1 cellular context compared by ENCODE assay signal in the genomic region with DNA sequence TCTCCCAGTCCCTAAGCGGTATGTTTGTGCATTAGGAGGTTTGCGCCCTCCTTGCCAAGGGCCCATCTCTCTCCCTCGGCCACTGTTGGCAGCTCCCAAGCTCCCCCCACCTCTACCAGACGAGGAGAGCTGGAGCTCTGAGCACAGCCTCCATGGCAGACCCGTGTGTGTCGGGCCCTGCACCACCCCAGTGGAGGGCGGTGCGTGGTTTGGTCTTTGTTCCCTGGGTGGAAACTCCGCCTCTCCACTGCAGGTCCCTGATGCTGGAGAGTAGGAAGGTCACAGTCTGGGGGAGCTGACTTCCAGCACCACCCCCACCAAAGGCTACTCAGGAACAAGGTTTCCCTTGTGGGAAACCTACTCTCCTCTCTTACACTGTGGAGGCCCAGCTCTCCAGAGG.
TF ChIP-seq lines count a peak whose summit lies in the region.

No MANE protein-coding gene starts in this region.

TF ChIP-seq in GM23338, 12 proteins besides CTCF, POLR2A, EP300 and RAD21 (continued from another document):
- TF ChIP-seq, protein P1, sequence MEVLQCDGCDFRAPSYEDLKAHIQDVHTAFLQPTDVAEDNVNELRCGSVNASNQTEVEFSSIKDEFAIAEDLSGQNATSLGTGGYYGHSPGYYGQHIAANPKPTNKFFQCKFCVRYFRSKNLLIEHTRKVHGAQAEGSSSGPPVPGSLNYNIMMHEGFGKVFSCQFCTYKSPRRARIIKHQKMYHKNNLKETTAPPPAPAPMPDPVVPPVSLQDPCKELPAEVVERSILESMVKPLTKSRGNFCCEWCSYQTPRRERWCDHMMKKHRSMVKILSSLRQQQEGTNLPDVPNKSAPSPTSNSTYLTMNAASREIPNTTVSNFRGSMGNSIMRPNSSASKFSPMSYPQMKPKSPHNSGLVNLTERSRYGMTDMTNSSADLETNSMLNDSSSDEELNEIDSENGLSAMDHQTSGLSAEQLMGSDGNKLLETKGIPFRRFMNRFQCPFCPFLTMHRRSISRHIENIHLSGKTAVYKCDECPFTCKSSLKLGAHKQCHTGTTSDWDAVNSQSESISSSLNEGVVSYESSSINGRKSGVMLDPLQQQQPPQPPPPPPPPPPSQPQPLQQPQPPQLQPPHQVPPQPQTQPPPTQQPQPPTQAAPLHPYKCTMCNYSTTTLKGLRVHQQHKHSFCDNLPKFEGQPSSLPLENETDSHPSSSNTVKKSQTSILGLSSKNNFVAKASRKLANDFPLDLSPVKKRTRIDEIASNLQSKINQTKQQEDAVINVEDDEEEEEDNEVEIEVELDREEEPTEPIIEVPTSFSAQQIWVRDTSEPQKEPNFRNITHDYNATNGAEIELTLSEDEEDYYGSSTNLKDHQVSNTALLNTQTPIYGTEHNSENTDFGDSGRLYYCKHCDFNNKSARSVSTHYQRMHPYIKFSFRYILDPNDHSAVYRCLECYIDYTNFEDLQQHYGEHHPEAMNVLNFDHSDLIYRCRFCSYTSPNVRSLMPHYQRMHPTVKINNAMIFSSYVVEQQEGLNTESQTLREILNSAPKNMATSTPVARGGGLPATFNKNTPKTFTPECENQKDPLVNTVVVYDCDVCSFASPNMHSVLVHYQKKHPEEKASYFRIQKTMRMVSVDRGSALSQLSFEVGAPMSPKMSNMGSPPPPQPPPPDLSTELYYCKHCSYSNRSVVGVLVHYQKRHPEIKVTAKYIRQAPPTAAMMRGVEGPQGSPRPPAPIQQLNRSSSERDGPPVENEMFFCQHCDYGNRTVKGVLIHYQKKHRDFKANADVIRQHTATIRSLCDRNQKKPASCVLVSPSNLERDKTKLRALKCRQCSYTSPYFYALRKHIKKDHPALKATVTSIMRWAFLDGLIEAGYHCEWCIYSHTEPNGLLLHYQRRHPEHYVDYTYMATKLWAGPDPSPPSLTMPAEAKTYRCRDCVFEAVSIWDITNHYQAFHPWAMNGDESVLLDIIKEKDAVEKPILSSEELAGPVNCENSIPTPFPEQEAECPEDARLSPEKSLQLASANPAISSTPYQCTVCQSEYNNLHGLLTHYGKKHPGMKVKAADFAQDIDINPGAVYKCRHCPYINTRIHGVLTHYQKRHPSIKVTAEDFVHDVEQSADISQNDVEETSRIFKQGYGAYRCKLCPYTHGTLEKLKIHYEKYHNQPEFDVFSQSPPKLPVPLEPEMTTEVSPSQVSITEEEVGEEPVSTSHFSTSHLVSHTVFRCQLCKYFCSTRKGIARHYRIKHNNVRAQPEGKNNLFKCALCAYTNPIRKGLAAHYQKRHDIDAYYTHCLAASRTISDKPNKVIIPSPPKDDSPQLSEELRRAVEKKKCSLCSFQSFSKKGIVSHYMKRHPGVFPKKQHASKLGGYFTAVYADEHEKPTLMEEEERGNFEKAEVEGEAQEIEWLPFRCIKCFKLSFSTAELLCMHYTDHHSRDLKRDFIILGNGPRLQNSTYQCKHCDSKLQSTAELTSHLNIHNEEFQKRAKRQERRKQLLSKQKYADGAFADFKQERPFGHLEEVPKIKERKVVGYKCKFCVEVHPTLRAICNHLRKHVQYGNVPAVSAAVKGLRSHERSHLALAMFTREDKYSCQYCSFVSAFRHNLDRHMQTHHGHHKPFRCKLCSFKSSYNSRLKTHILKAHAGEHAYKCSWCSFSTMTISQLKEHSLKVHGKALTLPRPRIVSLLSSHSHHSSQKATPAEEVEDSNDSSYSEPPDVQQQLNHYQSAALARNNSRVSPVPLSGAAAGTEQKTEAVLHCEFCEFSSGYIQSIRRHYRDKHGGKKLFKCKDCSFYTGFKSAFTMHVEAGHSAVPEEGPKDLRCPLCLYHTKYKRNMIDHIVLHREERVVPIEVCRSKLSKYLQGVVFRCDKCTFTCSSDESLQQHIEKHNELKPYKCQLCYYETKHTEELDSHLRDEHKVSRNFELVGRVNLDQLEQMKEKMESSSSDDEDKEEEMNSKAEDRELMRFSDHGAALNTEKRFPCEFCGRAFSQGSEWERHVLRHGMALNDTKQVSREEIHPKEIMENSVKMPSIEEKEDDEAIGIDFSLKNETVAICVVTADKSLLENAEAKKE (CRISPR knock-in tag; IDR thresholded peaks at IDR 0.05) = no peak
- no peak for TF ChIP-seq ZNF114 (CRISPR knock-in tag; IDR thresholded peaks at IDR 0.05)
- TF ChIP-seq, protein P2, sequence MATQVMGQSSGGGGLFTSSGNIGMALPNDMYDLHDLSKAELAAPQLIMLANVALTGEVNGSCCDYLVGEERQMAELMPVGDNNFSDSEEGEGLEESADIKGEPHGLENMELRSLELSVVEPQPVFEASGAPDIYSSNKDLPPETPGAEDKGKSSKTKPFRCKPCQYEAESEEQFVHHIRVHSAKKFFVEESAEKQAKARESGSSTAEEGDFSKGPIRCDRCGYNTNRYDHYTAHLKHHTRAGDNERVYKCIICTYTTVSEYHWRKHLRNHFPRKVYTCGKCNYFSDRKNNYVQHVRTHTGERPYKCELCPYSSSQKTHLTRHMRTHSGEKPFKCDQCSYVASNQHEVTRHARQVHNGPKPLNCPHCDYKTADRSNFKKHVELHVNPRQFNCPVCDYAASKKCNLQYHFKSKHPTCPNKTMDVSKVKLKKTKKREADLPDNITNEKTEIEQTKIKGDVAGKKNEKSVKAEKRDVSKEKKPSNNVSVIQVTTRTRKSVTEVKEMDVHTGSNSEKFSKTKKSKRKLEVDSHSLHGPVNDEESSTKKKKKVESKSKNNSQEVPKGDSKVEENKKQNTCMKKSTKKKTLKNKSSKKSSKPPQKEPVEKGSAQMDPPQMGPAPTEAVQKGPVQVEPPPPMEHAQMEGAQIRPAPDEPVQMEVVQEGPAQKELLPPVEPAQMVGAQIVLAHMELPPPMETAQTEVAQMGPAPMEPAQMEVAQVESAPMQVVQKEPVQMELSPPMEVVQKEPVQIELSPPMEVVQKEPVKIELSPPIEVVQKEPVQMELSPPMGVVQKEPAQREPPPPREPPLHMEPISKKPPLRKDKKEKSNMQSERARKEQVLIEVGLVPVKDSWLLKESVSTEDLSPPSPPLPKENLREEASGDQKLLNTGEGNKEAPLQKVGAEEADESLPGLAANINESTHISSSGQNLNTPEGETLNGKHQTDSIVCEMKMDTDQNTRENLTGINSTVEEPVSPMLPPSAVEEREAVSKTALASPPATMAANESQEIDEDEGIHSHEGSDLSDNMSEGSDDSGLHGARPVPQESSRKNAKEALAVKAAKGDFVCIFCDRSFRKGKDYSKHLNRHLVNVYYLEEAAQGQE (IDR thresholded peaks at IDR 0.05; ENCODE audit: unreplicated experiment) = no peak
